Comparison of ENCODE assay signal across 25 cellular contexts in the genomic region with DNA sequence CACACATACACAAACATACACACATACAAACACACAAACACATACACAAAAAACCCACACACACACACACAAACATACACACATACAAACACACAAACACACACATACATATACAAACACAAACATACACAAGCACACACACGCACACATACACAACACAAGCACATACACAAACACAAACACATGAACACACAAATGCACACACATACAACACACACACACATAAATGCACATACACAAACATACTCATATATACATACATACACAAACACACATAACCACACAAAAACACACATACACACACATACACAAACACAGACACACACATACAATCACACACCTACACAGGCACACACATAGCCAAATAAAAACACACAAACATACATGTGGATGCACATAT. TPM values are rescaled to one million over a fixed set of nuclear protein-coding genes. Genes with fewer than 3 reads are reported as not detected.
DNase-seq lines count a peak whose midpoint lies in the region; ATAC-seq, FAIRE-seq and TF ChIP-seq lines count a peak whose summit lies in the region.
"Had no signal": no experiment of that assay in that cellular context is flagged by ENCODE, and none has a peak within 500 bp of the region (broad histone marks: within the 10 kb centered on the region; RNA-seq: fewer than 3 reads in every experiment).

No MANE protein-coding gene starts in this region.

- BruUV-seq in IMR-90 (replicated peaks; lab: Mats Ljungman, UMichigan): no TSS peak

- peaks cover 4% of the 10 kb centered on the region; the same call in 1 of the 2 replicates for H3K9me1 ChIP-seq in IMR-90 (ENCODE audit: insufficient read depth, low read length)

- H3K27ac ChIP-seq in HEK293 (ENCODE audit: extremely low read depth, low read depth, low read length) (no peak overlapping the region), IMR-90 (ENCODE audit: insufficient read depth, low read length) (no peak overlapping the region)
- H3K27ac ChIP-seq: A549; BLaER1 treated with 17β-estradiol and CSF1 and Interleukin-3, amounts not matched to agents 10 nM and 100 nM had no signal

- peak overlapping the region; percentile 88 for H2BK5ac ChIP-seq in IMR-90 (ENCODE audit: low read depth, low read length, poor library complexity, severe bottlenecking)

- in situ Hi-C loops in IMR-90 (cut with MboI; ENCODE audit: low sequenced_read_pairs): no loop called here

- DNase-seq in IMR-90 (no peak), NCI-H2171 (lab: John Stamatoyannopoulos, UW) (no peak)
- DNase-seq: 8988T; ACHN; AML-193; BE2C; CD4-positive, alpha-beta T cell; CD8-positive, alpha-beta memory T cell; DMS 273 treated with DMSO at 0.1 percent for 48 hours; DMS79; EL; GDM1; GOT3; H7; HCEC 1CT had no signal

- H3K79me1 ChIP-seq in IMR-90 (ENCODE audit: low read depth in 1 of 2, low read length in 2 of 2): no peaks in the 10 kb centered on the region

- no peak overlapping the region for H2BK20ac ChIP-seq in IMR-90 (ENCODE audit: low read depth, low read length)

- no peaks in the 10 kb centered on the region for H3K27me3 Mint-ChIP-seq in activated T-helper 17 cell treated with anti-CD3 and anti-CD28 coated beads, Interleukin-2, amount 50 U/mL, for 72 hours

- no peaks in the 10 kb centered on the region for H3K27me3 ChIP-seq in IMR-90 (ENCODE audit: control insufficient read depth, insufficient read depth, low read length)
- H3K27me3 ChIP-seq: BE2C; BLaER1 treated with 17β-estradiol and CSF1 and Interleukin-3, amounts not matched to agents 10 nM and 100 nM had no signal

- dilution Hi-C loops in IMR-90 (cut with HindIII; ENCODE audit: low sequenced_read_pairs, unreplicated experiment): no loop called here

- no peak overlapping the region for H3K27ac Mint-ChIP-seq in activated T-helper 17 cell treated with anti-CD3 and anti-CD28 coated beads, Interleukin-2, amount 50 U/mL, for 72 hours
- H3K27ac Mint-ChIP-seq: CD14-positive monocyte; CD4-positive, alpha-beta T cell; CD8-positive, alpha-beta memory T cell had no signal

- H4K91ac ChIP-seq in IMR-90 (ENCODE audit: insufficient read depth, low read depth, low read length): no peak overlapping the region

- no peaks in the 10 kb centered on the region for H3K36me3 Mint-ChIP-seq in activated T-helper 17 cell treated with anti-CD3 and anti-CD28 coated beads, Interleukin-2, amount 50 U/mL, for 72 hours (ENCODE audit: low read depth)
- H3K36me3 Mint-ChIP-seq: CD14-positive monocyte; CD8-positive, alpha-beta memory T cell had no signal

- TF ChIP-seq CTCF in HEK293 (tag by site-specific recombination; IDR thresholded peaks at IDR 0.05): no peak
- no peak for TF ChIP-seq CTCF in IMR-90 (conservative IDR thresholded peaks at IDR 0.05; ENCODE audit: low read depth, low read length)

- H2AK9ac ChIP-seq in IMR-90 (replicated peaks; ENCODE audit: low read depth, low read length, poor library complexity): no peak overlapping the region

- no peak overlapping the region; the same call in 1 of the 2 replicates for H3K14ac ChIP-seq in IMR-90 (replicated peaks; ENCODE audit: low read depth, low read length)

- no peak overlapping the region for H4K5ac ChIP-seq in IMR-90 (ENCODE audit: low read depth, low read length)

- H3K4me3 ChIP-seq in HEK293 (ENCODE audit: low read depth, low read length) (no peak overlapping the region), IMR-90 (ENCODE audit: insufficient read depth, low read depth, low read length) (no peak overlapping the region)
- H3K4me3 ChIP-seq: A549; BLaER1 treated with 17β-estradiol and CSF1 and Interleukin-3, amounts not matched to agents 10 nM and 100 nM; GM12878 had no signal

- ATAC-seq in IMR-90 (ENCODE audit: low read depth): no peak
- no peak for ATAC-seq in HG03196 (IDR thresholded peaks at IDR 0.05; ENCODE audit: unreplicated experiment)
- no peak for ATAC-seq in activated T-helper 17 cell treated with anti-CD3 and anti-CD28 coated beads, Interleukin-2, amount 50 U/mL, for 72 hours (replicated peaks)
- ATAC-seq: A549, GM12878 had no signal

- H3K4me1 ChIP-seq in HEK293 (ENCODE audit: control insufficient read depth, insufficient read depth, low read length) (no peaks in the 10 kb centered on the region), IMR-90 (ENCODE audit: control insufficient read depth, insufficient read depth, low read length) (no peaks in the 10 kb centered on the region)
- H3K4me1 ChIP-seq: A549, BE2C had no signal

- H3K36me3 ChIP-seq in HEK293 (ENCODE audit: control insufficient read depth in 2 of 2, insufficient read depth in 1 of 2, low read length in 2 of 2) (no peaks in the 10 kb centered on the region), IMR-90 (ENCODE audit: control insufficient read depth, insufficient read depth, low read length) (no peaks in the 10 kb centered on the region)
- H3K36me3 ChIP-seq: BE2C; BLaER1 treated with 17β-estradiol and CSF1 and Interleukin-3, amounts not matched to agents 10 nM and 100 nM had no signal

- H3K4me3 Mint-ChIP-seq in activated T-helper 17 cell treated with anti-CD3 and anti-CD28 coated beads, Interleukin-2, amount 50 U/mL, for 72 hours: no peak overlapping the region
- H3K4me3 Mint-ChIP-seq: CD14-positive monocyte; CD4-positive, alpha-beta T cell; CD8-positive, alpha-beta memory T cell had no signal

- H2AFZ ChIP-seq in IMR-90 (replicated peaks; ENCODE audit: low read length, poor library complexity): no peak overlapping the region

- H2AK5ac ChIP-seq in IMR-90 (ENCODE audit: low read depth, low read length): peak overlapping the region; percentile 38; the same call in 1 of the 2 replicates

- CTCF ChIA-PET in HEK293 (lab: Yijun Ruan, JAX) (no interaction called here), IMR-90 (lab: Yijun Ruan, JAX) (no interaction called here)

- intact Hi-C loops in IMR-90 (cut with micrococcal nuclease): no loop called here

- no peaks in the 10 kb centered on the region for H3K9me3 Mint-ChIP-seq in activated T-helper 17 cell treated with anti-CD3 and anti-CD28 coated beads, Interleukin-2, amount 50 U/mL, for 72 hours
- H3K9me3 Mint-ChIP-seq: CD4-positive, alpha-beta T cell; CD8-positive, alpha-beta memory T cell had no signal

- H3K9ac ChIP-seq in IMR-90 (ENCODE audit: low read depth, low read length): no peak overlapping the region
- H3K9ac ChIP-seq: BLaER1 treated with 17β-estradiol and CSF1 and Interleukin-3, amounts not matched to agents 10 nM and 100 nM had no signal

- no peak overlapping the region for H3K18ac ChIP-seq in IMR-90 (ENCODE audit: low read depth, low read length)

- no peak overlapping the region for H2BK15ac ChIP-seq in IMR-90 (ENCODE audit: low read depth, low read length)

- peak; percentile 10 for FAIRE-seq in colon (lab: Jason Lieb, UNC)
- FAIRE-seq: A549, D721Med, GM12878, GM18507 had no signal

- no peak overlapping the region for H3K56ac ChIP-seq in IMR-90 (ENCODE audit: extremely low read depth, insufficient read depth, low read length)

- H3K4ac ChIP-seq in IMR-90 (ENCODE audit: low read depth, low read length): no peak overlapping the region

- no peak for TF ChIP-seq RAD21 in IMR-90 (IDR thresholded peaks at IDR 0.05; ENCODE audit: low read length)

- POLR2A ChIA-PET in HEK293 (lab: Yijun Ruan, JAX) (no interaction called here), IMR-90 (lab: Charles Lee; ENCODE audit: unreplicated experiment) (no interaction called here)

- 71% methylated on average over 1 of the region's 1 CpG; no CpG with 5 or more reads in 1 of the 2 experiments for WGBS in IMR-90 (ENCODE audit: extremely low coverage in 2 of 2, insufficient read length in 1 of 2), 2 experiments

- H3K9me3 ChIP-seq in HEK293 (ENCODE audit: control insufficient read depth, insufficient read depth, low read depth, low read length) (no peaks in the 10 kb centered on the region), IMR-90 (ENCODE audit: control insufficient read depth, insufficient read depth, low read length) (no peaks in the 10 kb centered on the region)
- H3K9me3 ChIP-seq: A549, BE2C had no signal

- no peak overlapping the region for H3K4me2 ChIP-seq in IMR-90 (ENCODE audit: low read depth, low read length)
- H3K4me2 ChIP-seq: A549; BLaER1 treated with 17β-estradiol and CSF1 and Interleukin-3, amounts not matched to agents 10 nM and 100 nM had no signal

- no peak overlapping the region for H4K8ac ChIP-seq in IMR-90 (ENCODE audit: low read depth in 2 of 2, low read length in 2 of 2)

- H3K4me1 Mint-ChIP-seq in activated T-helper 17 cell treated with anti-CD3 and anti-CD28 coated beads, Interleukin-2, amount 50 U/mL, for 72 hours: no peaks in the 10 kb centered on the region
- H3K4me1 Mint-ChIP-seq: CD8-positive, alpha-beta memory T cell had no signal

- H3K23ac ChIP-seq in IMR-90 (ENCODE audit: low read depth, low read length): no peak overlapping the region

- TF ChIP-seq POLR2A in IMR-90 (IDR thresholded peaks at IDR 0.05; ENCODE audit: low read depth, low read length): no peak

- H2BK120ac ChIP-seq in IMR-90 (ENCODE audit: low read depth, low read length): no peak overlapping the region

- H4K20me1 ChIP-seq in IMR-90 (ENCODE audit: insufficient read depth, low read length): no peaks in the 10 kb centered on the region
- H4K20me1 ChIP-seq: BLaER1 treated with 17β-estradiol and CSF1 and Interleukin-3, amounts not matched to agents 10 nM and 100 nM had no signal

TF ChIP-seq in HEK293, 187 proteins besides CTCF, POLR2A, EP300 and RAD21 (continues in another document):
- TF ChIP-seq ZBTB17 (tag by site-specific recombination; IDR thresholded peaks at IDR 0.05) (no peak), ZNF324 (tag by site-specific recombination; IDR thresholded peaks at IDR 0.05) (no peak), ZBTB21 (tag by site-specific recombination; IDR thresholded peaks at IDR 0.05) (no peak), ZNF202 (tag by site-specific recombination; IDR thresholded peaks at IDR 0.05; ENCODE audit: borderline replicate concordance) (no peak), ZNF23 (tag by site-specific recombination; IDR thresholded peaks at IDR 0.05; ENCODE audit: borderline replicate concordance) (0 out of 2 replicates have a peak, but pooled peaks have one; percentile 21)

TF ChIP-seq in IMR-90, 13 proteins besides CTCF, POLR2A, EP300 and RAD21 (continues in another document):
- TF ChIP-seq CHD1 (IDR thresholded peaks at IDR 0.05; ENCODE audit: low read depth, low read length): no peak
- no peak for TF ChIP-seq CEBPB (IDR thresholded peaks at IDR 0.05; ENCODE audit: low read depth, low read length)
- TF ChIP-seq MAFK (IDR thresholded peaks at IDR 0.05; ENCODE audit: low read depth, low read length): no peak
- TF ChIP-seq SMC3 (IDR thresholded peaks at IDR 0.05; ENCODE audit: low read depth, low read length): no peak

RNA-seq across cellular contexts. Expression of gene THBS2, which starts 30.3 kb away (rescaled TPM):
- 101 and 113 TPM in 2 replicates for total RNA-seq in IMR-90 (2012; rRNA removed)
- 97.3 and 106 TPM in 2 replicates for polyA plus RNA-seq in IMR-90 (2012; rRNA removed)
- 99.4 and 135 TPM in 2 replicates for polyA plus RNA-seq in IMR-90 (2012; cell fraction: cytosol; rRNA removed)
- 137 and 172 TPM in 2 replicates for polyA plus RNA-seq in IMR-90 (2012; cell fraction: nucleus; rRNA removed; ENCODE audit: low replicate concordance)
- total RNA-seq in activated T-helper 17 cell treated with anti-CD3 and anti-CD28 coated beads, Interleukin-2, amount 50 U/mL, for 72 hours: not detected
- total RNA-seq: CD4-positive, alpha-beta T cell; CD8-positive, alpha-beta memory T cell had no signal

Comparison
In these comparisons a context has a peak if more than half of its experiments do, and no peak if none do; other contexts are left out.
1. RNA of gene THBS2, which starts 30.3 kb away (total RNA-seq): 101 to 113 TPM in IMR-90; not detected in activated T-helper 17 cell treated with anti-CD3 and anti-CD28 coated beads, Interleukin-2, amount 50 U/mL, for 72 hours; every median in the first group is over 100 times any median in the second.